19 cellular contexts compared by ENCODE assay signal in the genomic region with DNA sequence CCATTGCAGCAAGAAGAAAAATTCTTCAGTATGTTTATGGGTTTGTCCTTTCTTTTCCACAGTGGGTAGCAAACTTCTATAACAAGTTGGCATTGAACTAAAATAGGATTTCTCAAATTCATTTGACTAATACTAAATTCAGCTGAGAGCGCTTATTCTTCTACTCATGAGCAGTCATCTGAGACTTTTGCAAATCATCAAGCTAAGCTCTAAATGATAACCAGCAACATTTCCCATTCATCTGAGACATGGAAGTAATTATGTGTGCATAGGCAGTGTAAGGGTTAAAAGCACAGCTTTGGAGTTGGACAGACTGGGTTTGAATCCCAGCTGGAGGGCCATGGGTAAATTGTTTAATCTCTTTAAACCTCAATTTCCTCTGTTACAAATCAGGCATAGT. TPM values are rescaled to one million over a fixed set of nuclear protein-coding genes. Genes with fewer than 3 reads are reported as not detected.
DNase-seq lines count a peak whose midpoint lies in the region; ATAC-seq and TF ChIP-seq lines count a peak whose summit lies in the region.
"Had no signal": no experiment of that assay in that cellular context is flagged by ENCODE, and none has a peak within 500 bp of the region (broad histone marks: within the 10 kb centered on the region; RNA-seq: fewer than 3 reads in every experiment).

No MANE protein-coding gene starts in this region.

- peaks cover 62% of the 10 kb centered on the region for H3K4me1 ChIP-seq in BLaER1
- peaks cover 9% of the 10 kb centered on the region for H3K4me1 ChIP-seq in RWPE2 (ENCODE audit: insufficient read depth, poor library complexity, severe bottlenecking)
- H3K4me1 ChIP-seq in prostate gland (replicated peaks): no peaks in the 10 kb centered on the region
- no peaks in the 10 kb centered on the region for H3K4me1 ChIP-seq in neural progenitor cell
- H3K4me1 ChIP-seq: adrenal gland had no signal

- H3K4me1 Mint-ChIP-seq in neural progenitor cell: peaks cover 12% of the 10 kb centered on the region

- H3K4me3 Mint-ChIP-seq in neural progenitor cell: no peak overlapping the region
- H3K4me3 Mint-ChIP-seq: neural crest cell had no signal

- no peak for TF ChIP-seq CTCF in RWPE2 (IDR thresholded peaks at IDR 0.05; ENCODE audit: poor library complexity, severe bottlenecking)
- TF ChIP-seq CTCF in retinal pigment epithelial cell (conservative IDR thresholded peaks at IDR 0.05; ENCODE audit: low read depth, low read length): no peak
- no peak for TF ChIP-seq CTCF in prostate gland (IDR thresholded peaks at IDR 0.05)
- no peak for TF ChIP-seq CTCF in neural progenitor cell (IDR thresholded peaks at IDR 0.05)

- no peaks in the 10 kb centered on the region for H3K36me3 Mint-ChIP-seq in neural progenitor cell

- no peaks in the 10 kb centered on the region for H3K27me3 ChIP-seq in BLaER1
- H3K27me3 ChIP-seq in RWPE2 (ENCODE audit: insufficient read depth, poor library complexity, severe bottlenecking): no peaks in the 10 kb centered on the region
- no peaks in the 10 kb centered on the region for H3K27me3 ChIP-seq in prostate gland (replicated peaks; ENCODE audit: insufficient read depth)
- H3K27me3 ChIP-seq in neural progenitor cell: no peaks in the 10 kb centered on the region
- H3K27me3 ChIP-seq: adrenal gland had no signal

- WGBS in prostate gland: 94% methylated on average over 1 of the region's 1 CpG

- no peaks in the 10 kb centered on the region for H3K9me3 ChIP-seq in BLaER1
- H3K9me3 ChIP-seq in RWPE2 (ENCODE audit: severe bottlenecking): no peaks in the 10 kb centered on the region
- no peaks in the 10 kb centered on the region for H3K9me3 ChIP-seq in prostate gland
- no peaks in the 10 kb centered on the region for H3K9me3 ChIP-seq in neural progenitor cell (ENCODE audit: low read depth)
- H3K9me3 ChIP-seq: adrenal gland had no signal

- TF ChIP-seq POLR2A in prostate gland (IDR thresholded peaks at IDR 0.05): no peak

- H3K27ac ChIP-seq in BLaER1 (peak overlapping the region; percentile 89), RWPE2 (ENCODE audit: poor library complexity, severe bottlenecking) (peak overlapping the region; percentile 56), prostate gland (no peak overlapping the region), neural progenitor cell (no peak overlapping the region)
- H3K27ac ChIP-seq: adrenal gland had no signal

- H2AFZ ChIP-seq in neural progenitor cell (replicated peaks): no peak overlapping the region

- no peaks in the 10 kb centered on the region for H3K9me3 Mint-ChIP-seq in neural progenitor cell
- H3K9me3 Mint-ChIP-seq: neural crest cell had no signal

- H3K27ac Mint-ChIP-seq in neural progenitor cell: no peak overlapping the region

- no peaks in the 10 kb centered on the region for H3K79me2 ChIP-seq in neural progenitor cell (ENCODE audit: low read depth)

- no peak for ATAC-seq in RWPE2 (ENCODE audit: low read depth)
- ATAC-seq in left cardiac atrium: no peak
- no peak for ATAC-seq in HG02623 (IDR thresholded peaks at IDR 0.05; ENCODE audit: unreplicated experiment)
- ATAC-seq: stimulated activated naive CD8-positive, alpha-beta T cell treated with anti-CD3 and anti-CD28 coated beads, Interleukin-15, Interleukin-2, amounts not matched to agents 100 U/mL and 50 U/mL, for 24 hours had no signal

- intact Hi-C loops in prostate gland (cut with DNase I): no loop called here
- intact Hi-C loops in left cardiac atrium (cut with DNase I): no loop called here

- H3K36me3 ChIP-seq in BLaER1 (no peaks in the 10 kb centered on the region), RWPE2 (ENCODE audit: low read depth) (no peaks in the 10 kb centered on the region), prostate gland (no peaks in the 10 kb centered on the region), neural progenitor cell (no peaks in the 10 kb centered on the region)
- H3K36me3 ChIP-seq: adrenal gland had no signal

- no peak for DNase-seq in RWPE2 (ENCODE audit: low spot score)
- DNase-seq in germinal center (ENCODE audit: low spot score): peak; percentile 52
- peak; percentile 25 for DNase-seq in retinal pigment epithelial cell (ENCODE audit: low read depth)
- no peak for DNase-seq in prostate gland (ENCODE audit: low spot score)
- no peak for DNase-seq in left cardiac atrium
- DNase-seq in neural progenitor cell (ENCODE audit: low spot score): no peak
- DNase-seq: activated CD4-positive, alpha-beta T cell treated with anti-CD3 and anti-CD28 coated beads, Interleukin-2, amount 50 U/mL, for 48 hours; adrenal gland; cortex of kidney; MM.1S; NCI-H2081 treated with DMSO at 0.1 percent for 48 hours; NCI-H774; SHP77; stimulated activated naive CD8-positive, alpha-beta T cell treated with anti-CD3 and anti-CD28 coated beads, Interleukin-15, Interleukin-2, amounts not matched to agents 100 U/mL and 50 U/mL, for 24 hours had no signal

- peaks cover 1% of the 10 kb centered on the region for H3F3A ChIP-seq in neural progenitor cell (ENCODE audit: low read depth)

- peak overlapping the region; percentile 76 for H3K4me2 ChIP-seq in BLaER1
- no peak overlapping the region for H3K4me2 ChIP-seq in neural progenitor cell

- peaks cover 6% of the 10 kb centered on the region for H3K27me3 Mint-ChIP-seq in neural progenitor cell (ENCODE audit: insufficient read depth, low read depth)

- H3K4me3 ChIP-seq in BLaER1: peak overlapping the region; percentile 26; the same call in 1 of the 2 replicates
- no peak overlapping the region for H3K4me3 ChIP-seq in RWPE2 (ENCODE audit: severe bottlenecking)
- H3K4me3 ChIP-seq in retinal pigment epithelial cell (ENCODE audit: low read length): peak overlapping the region; percentile 24
- no peak overlapping the region for H3K4me3 ChIP-seq in prostate gland
- no peak overlapping the region for H3K4me3 ChIP-seq in neural progenitor cell
- H3K4me3 ChIP-seq: adrenal gland had no signal

- H4K20me1 ChIP-seq in BLaER1 (no peaks in the 10 kb centered on the region), neural progenitor cell (ENCODE audit: low read depth) (no peaks in the 10 kb centered on the region)

- H3K9ac ChIP-seq in BLaER1 (peak overlapping the region; percentile 74), neural progenitor cell (no peak overlapping the region)

RNA-seq across cellular contexts. Expression of a gene that starts 18.3 kb away (rescaled TPM):
- total RNA-seq in prostate gland: not detected
- total RNA-seq in left cardiac atrium: not detected
- not detected in 2 replicates for total RNA-seq in neural progenitor cell (ENCODE audit: low replicate concordance)
- total RNA-seq: HT1080, lower leg skin, neural crest cell had no signal

RNA-seq across cellular contexts. Expression of a gene that starts 28.1 kb away (rescaled TPM):
- total RNA-seq in prostate gland: 100 to 1,000 TPM in 1 of 2 donors, 10 to 100 TPM in 1; 86.6 to 117 TPM
- 10 to 100 TPM; 84.2 to 89.2 TPM for total RNA-seq in left cardiac atrium
- 258 and 365 TPM in 2 replicates for total RNA-seq in neural progenitor cell (ENCODE audit: low replicate concordance)

RNA-seq across cellular contexts. Expression of a gene that starts 48.6 kb away (rescaled TPM):
- total RNA-seq in prostate gland (10 to 100 TPM; 94.3 to 94.9 TPM), left cardiac atrium (10 to 100 TPM; 49.5 to 59.3 TPM), neural progenitor cell (ENCODE audit: low replicate concordance) (161 and 219 TPM in 2 replicates)

Comparison
In these comparisons a context has a peak if more than half of its experiments do, and no peak if none do; other contexts are left out.
1. H3K27ac ChIP-seq: peak in BLaER1 (single experiment) and RWPE2 (single experiment); none in prostate gland (0 of 2) and neural progenitor cell (single experiment).
2. H3K4me3 ChIP-seq: peak in BLaER1 (single experiment) and retinal pigment epithelial cell (single experiment); none in RWPE2 (single experiment), prostate gland (0 of 2) and neural progenitor cell (single experiment).
3. DNase-seq: peak in germinal center (single experiment) and retinal pigment epithelial cell (single experiment); none in RWPE2 (single experiment), prostate gland (single experiment), left cardiac atrium (single experiment) and neural progenitor cell (single experiment).